Comparison of ENCODE assay signal across 8 cellular contexts in the genomic region with DNA sequence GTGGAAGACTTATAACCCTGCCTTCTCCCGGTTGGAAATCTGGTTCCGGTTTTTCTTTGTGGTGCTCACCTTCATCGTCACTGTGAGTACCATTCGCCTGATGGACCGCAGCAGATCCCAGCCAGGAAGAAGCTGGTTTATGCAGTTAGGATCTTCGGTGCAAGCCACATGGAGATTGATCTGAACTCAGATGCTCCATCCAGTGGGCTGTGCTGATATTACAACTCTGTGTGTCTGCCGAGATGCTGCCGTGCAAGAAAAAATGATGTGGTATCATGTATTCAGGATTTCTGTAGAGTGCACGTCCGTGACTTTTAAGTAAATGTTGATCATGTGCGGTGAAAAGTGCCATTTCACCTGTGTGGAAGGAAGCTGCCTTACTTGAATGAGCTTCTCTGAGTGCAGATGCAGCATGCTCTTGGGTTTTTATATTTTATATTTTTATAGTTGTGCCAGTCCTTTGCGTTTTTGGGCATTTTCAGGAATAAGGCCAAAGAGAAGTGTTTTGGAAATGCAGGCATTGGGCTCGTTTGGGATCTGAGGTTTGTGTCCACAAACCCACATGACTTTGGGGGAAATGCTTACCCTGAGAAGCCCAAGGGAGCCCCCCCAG.
A peak's percentile ranks its signal among the peaks of the same experiment; 100 is the strongest.
DNase-seq lines count a peak whose midpoint lies in the region; ATAC-seq, FAIRE-seq and TF ChIP-seq lines count a peak whose summit lies in the region.

No MANE protein-coding gene starts in this region.

- DNase-seq in Ammon's horn (ENCODE audit: low spot score) (peak; percentile 85), H54 (ENCODE audit: insufficient read length, low spot score) (peak; percentile 30), NCI-H524 treated with DMSO at 0.1 percent for 48 hours (lab: John Stamatoyannopoulos, UW) (peak; percentile 61), medulla oblongata (ENCODE audit: extremely low spot score) (peak; percentile 80)
- DNase-seq in activated CD4-positive, alpha-beta T cell treated with anti-CD3 and anti-CD28 coated beads, Interleukin-2, amount 50 U/mL, for 4 hours = peak; percentile 36 to 48
- peak; percentile 8 for DNase-seq in effector CD8-positive, alpha-beta T cell (lab: John Stamatoyannopoulos, UW)
- peak; percentile 24 for DNase-seq in stimulated activated CD8-positive, alpha-beta memory T cell treated with anti-CD3 and anti-CD28 coated beads, Interleukin-15, amount 100 ng/mL, for 1 hour (ENCODE audit: low read depth)

- no peak for FAIRE-seq in H54 (lab: Jason Lieb, UNC)

- no peak for TF ChIP-seq POLR2A in H54 (IDR thresholded peaks at IDR 0.05; ENCODE audit: low read depth, low read length)

- no peak for ATAC-seq in HG02759 (IDR thresholded peaks at IDR 0.05; ENCODE audit: unreplicated experiment)

Comparison
In these comparisons a context has a peak if more than half of its experiments do, and no peak if none do; other contexts are left out.
1. DNase-seq: peak in every context shown above with its lines; median percentile 85 in Ammon's horn; 80 in medulla oblongata; 61 in NCI-H524 treated with DMSO at 0.1 percent for 48 hours; 42 in activated CD4-positive, alpha-beta T cell treated with anti-CD3 and anti-CD28 coated beads, Interleukin-2, amount 50 U/mL, for 4 hours; 30 in H54; 24 in stimulated activated CD8-positive, alpha-beta memory T cell treated with anti-CD3 and anti-CD28 coated beads, Interleukin-15, amount 100 ng/mL, for 1 hour; 8 in effector CD8-positive, alpha-beta T cell.